ENCODE assay signal across 21 cellular contexts in genomic region chr17:1936766-1937165, GRCh38.
DNase-seq lines count a peak whose midpoint lies in the region; ATAC-seq and TF ChIP-seq lines count a peak whose summit lies in the region.
"Had no signal": no experiment of that assay in that cellular context is flagged by ENCODE, and none has a peak within 500 bp of the region (broad histone marks: within the 10 kb centered on the region; RNA-seq: fewer than 3 reads in every experiment).

No MANE protein-coding gene starts in this region.

- H3K27ac Mint-ChIP-seq in CD14-positive monocyte, result peak overlapping the region in 1 of 7 donors; percentile 38
- H3K27ac Mint-ChIP-seq in GM23338, result no peak overlapping the region
- no peak overlapping the region for H3K27ac Mint-ChIP-seq in dendritic cell treated with granulocyte-macrophage colony-stimulating factor and Interleukin-4, amounts not matched to agents 40 ng/mL and 50 ng/mL, for 4 days
- H3K27ac Mint-ChIP-seq: CD4-positive, alpha-beta T cell had no signal

- DNase-seq in CD14-positive monocyte (ENCODE audit: low spot score) (no peak), GM23338 (ENCODE audit: low spot score) (peak; percentile 44), T-helper 2 cell (no peak), brain microvascular endothelial cell (no peak)
- DNase-seq: 8988T; ACHN; AML-193; BE2C; Calu3; CD4-positive, alpha-beta T cell; CD8-positive, alpha-beta memory T cell; COR-L47; DMS79 treated with DMSO at 0.1 percent for 48 hours; GF-D8; HCEC 1CT had no signal

- no peaks in the 10 kb centered on the region for H3K9me3 ChIP-seq in BLaER1
- H3K9me3 ChIP-seq: A549, BE2C had no signal

- intact Hi-C loops in CD14-positive monocyte (cut with micrococcal nuclease), result no loop called here
- intact Hi-C loops in dendritic cell treated with granulocyte-macrophage colony-stimulating factor and Interleukin-4, amounts not matched to agents 40 ng/mL and 50 ng/mL, for 4 days (cut with micrococcal nuclease), result no loop called here

- H3K27ac ChIP-seq in BLaER1, result peak overlapping the region; percentile 65
- no peak overlapping the region for H3K27ac ChIP-seq in GM23338 (ENCODE audit: low read depth)
- no peak overlapping the region for H3K27ac ChIP-seq in brain microvascular endothelial cell
- H3K27ac ChIP-seq: A549, C4-2B had no signal

- ATAC-seq in GM23338 (peak; percentile 7), HG02571 (IDR thresholded peaks at IDR 0.05; ENCODE audit: unreplicated experiment) (no peak), HG03342 (IDR thresholded peaks at IDR 0.05; ENCODE audit: unreplicated experiment) (no peak)
- ATAC-seq: A549 had no signal

- TF ChIP-seq CTCF in CD14-positive monocyte (IDR thresholded peaks at IDR 0.05) (no peak), GM23338 (conservative IDR thresholded peaks at IDR 0.05; ENCODE audit: low read depth in 2 of 2) (no peak), brain microvascular endothelial cell (IDR thresholded peaks at IDR 0.05; ENCODE audit: low read depth, low read length, missing control alignments) (no peak)

- H3F3A ChIP-seq in GM23338 (replicated peaks; ENCODE audit: low read depth), result no peaks in the 10 kb centered on the region

- peak overlapping the region; percentile 60 for H3K9ac ChIP-seq in BLaER1

- H3K4me2 ChIP-seq in BLaER1, result peak overlapping the region; percentile 88
- H3K4me2 ChIP-seq in GM23338, result no peak overlapping the region
- H3K4me2 ChIP-seq: A549 had no signal

- no peaks in the 10 kb centered on the region for H3K79me2 ChIP-seq in GM23338 (replicated peaks; ENCODE audit: insufficient read depth)

- in situ Hi-C loops in brain microvascular endothelial cell (cut with HindIII; ENCODE audit: low pct_ligation_motif_present, low sequenced_read_pairs), result no loop called here

- peak overlapping the region; percentile 27 for H3K4me3 ChIP-seq in BLaER1
- no peak overlapping the region for H3K4me3 ChIP-seq in GM23338
- H3K4me3 ChIP-seq in brain microvascular endothelial cell (ENCODE audit: low read depth, low read length), result no peak overlapping the region
- H3K4me3 ChIP-seq: A549 had no signal

- peak overlapping the region; percentile 46 to 48 for H3K4me3 Mint-ChIP-seq in CD14-positive monocyte
- no peak overlapping the region for H3K4me3 Mint-ChIP-seq in GM23338
- H3K4me3 Mint-ChIP-seq in dendritic cell treated with granulocyte-macrophage colony-stimulating factor and Interleukin-4, amounts not matched to agents 40 ng/mL and 50 ng/mL, for 4 days, result peak overlapping the region; percentile 48
- H3K4me3 Mint-ChIP-seq: CD4-positive, alpha-beta T cell; CD8-positive, alpha-beta memory T cell had no signal

- H3K27me3 Mint-ChIP-seq in CD14-positive monocyte (ENCODE audit: low read depth in 3 of 3), result peaks cover 6 to 11% (median 9%) of the 10 kb centered on the region in 3 donors
- peaks cover 16% of the 10 kb centered on the region for H3K27me3 Mint-ChIP-seq in GM23338 (ENCODE audit: insufficient read depth, low read depth, poor library complexity)
- H3K27me3 Mint-ChIP-seq in dendritic cell treated with granulocyte-macrophage colony-stimulating factor and Interleukin-4, amounts not matched to agents 40 ng/mL and 50 ng/mL, for 4 days, result peaks cover 18% of the 10 kb centered on the region
- H3K27me3 Mint-ChIP-seq: CD4-positive, alpha-beta T cell; CD8-positive, alpha-beta memory T cell had no signal

- no peaks in the 10 kb centered on the region for H3K9me2 ChIP-seq in GM23338 (ENCODE audit: insufficient read depth)

- no peaks in the 10 kb centered on the region for H3K27me3 ChIP-seq in BLaER1
- H3K27me3 ChIP-seq in GM23338 (ENCODE audit: insufficient read depth), result no peaks in the 10 kb centered on the region
- peaks cover 2% of the 10 kb centered on the region for H3K27me3 ChIP-seq in brain microvascular endothelial cell (replicated peaks)
- H3K27me3 ChIP-seq: BE2C had no signal

- H3K4me1 Mint-ChIP-seq in CD14-positive monocyte (no peaks in the 10 kb centered on the region), GM23338 (0 out of 3 replicates have a peak, but pooled peaks cover 4% of the 10 kb centered on the region)
- no peaks in the 10 kb centered on the region for H3K4me1 Mint-ChIP-seq in dendritic cell treated with granulocyte-macrophage colony-stimulating factor and Interleukin-4, amounts not matched to agents 40 ng/mL and 50 ng/mL, for 4 days (ENCODE audit: low read depth)
- H3K4me1 Mint-ChIP-seq: CD8-positive, alpha-beta memory T cell had no signal

- H4K20me1 ChIP-seq in BLaER1 (peaks cover 81% of the 10 kb centered on the region), GM23338 (replicated peaks; ENCODE audit: insufficient read depth) (no peaks in the 10 kb centered on the region)

- peaks cover 50% of the 10 kb centered on the region for H3K4me1 ChIP-seq in BLaER1
- no peaks in the 10 kb centered on the region for H3K4me1 ChIP-seq in GM23338 (ENCODE audit: insufficient read depth)
- H3K4me1 ChIP-seq: A549, BE2C had no signal

- peak overlapping the region; percentile 84 for H2AFZ ChIP-seq in GM23338

- H3K36me3 Mint-ChIP-seq in CD14-positive monocyte (no peaks in the 10 kb centered on the region), GM23338 (ENCODE audit: low read depth) (no peaks in the 10 kb centered on the region)
- H3K36me3 Mint-ChIP-seq in dendritic cell treated with granulocyte-macrophage colony-stimulating factor and Interleukin-4, amounts not matched to agents 40 ng/mL and 50 ng/mL, for 4 days (ENCODE audit: low read depth), result no peaks in the 10 kb centered on the region
- H3K36me3 Mint-ChIP-seq: CD8-positive, alpha-beta memory T cell had no signal

- H3K9me3 Mint-ChIP-seq in CD14-positive monocyte, result no peaks in the 10 kb centered on the region
- no peaks in the 10 kb centered on the region for H3K9me3 Mint-ChIP-seq in GM23338
- H3K9me3 Mint-ChIP-seq in dendritic cell treated with granulocyte-macrophage colony-stimulating factor and Interleukin-4, amounts not matched to agents 40 ng/mL and 50 ng/mL, for 4 days, result no peaks in the 10 kb centered on the region
- H3K9me3 Mint-ChIP-seq: CD4-positive, alpha-beta T cell; CD8-positive, alpha-beta memory T cell had no signal

- H3K36me3 ChIP-seq in BLaER1 (no peaks in the 10 kb centered on the region), GM23338 (ENCODE audit: insufficient read depth) (no peaks in the 10 kb centered on the region), brain microvascular endothelial cell (replicated peaks) (no peaks in the 10 kb centered on the region)
- H3K36me3 ChIP-seq: BE2C had no signal

TF ChIP-seq in GM23338, 12 proteins besides CTCF, POLR2A, EP300 and RAD21 (continues in another document):
- no peak for TF ChIP-seq POLR2AphosphoS5 (IDR thresholded peaks at IDR 0.05; ENCODE audit: low read depth)
- no peak for TF ChIP-seq ZNF462 (CRISPR knock-in tag; IDR thresholded peaks at IDR 0.05)
- no peak for TF ChIP-seq CREB1 (CRISPR knock-in tag; IDR thresholded peaks at IDR 0.05; ENCODE audit: low read depth)
